8 cellular contexts compared by ENCODE assay signal in genomic region chr11:14908214-14908880, GRCh38. TPM values are rescaled to one million over a fixed set of nuclear protein-coding genes. Genes with fewer than 3 reads are reported as not detected.
DNase-seq lines count a peak whose midpoint lies in the region; ATAC-seq and TF ChIP-seq lines count a peak whose summit lies in the region.

No MANE protein-coding gene starts in this region.

- H3K27me3 Mint-ChIP-seq in activated T-cell treated with anti-CD3 and anti-CD28 coated beads, Interleukin-2, amount 50 U/mL, for 24 hours, result no peaks in the 10 kb centered on the region
- H3K27me3 Mint-ChIP-seq in activated T-helper 1 cell treated with anti-CD3 and anti-CD28 coated beads, Interleukin-12 subunit alpha, Interleukin-12 subunit beta, Interleukin-2, Interleukin-4 antibody, amounts not matched to agents 30 ng/mL and 10 ng/mL and 1 ng/mL, durations not matched to agents 14 hours and 24 hours and 36 hours (ENCODE audit: insufficient read depth), result no peaks in the 10 kb centered on the region

- no peaks in the 10 kb centered on the region for H3K9me3 ChIP-seq in right atrium auricular region

- peaks cover 0 to 21% of the 10 kb centered on the region in 2 donors for H3K4me1 ChIP-seq in right atrium auricular region

- no peaks in the 10 kb centered on the region for H3K36me3 ChIP-seq in right atrium auricular region

- ATAC-seq in HG02759 (IDR thresholded peaks at IDR 0.05; ENCODE audit: unreplicated experiment) (peak; percentile 17), GM19328 (IDR thresholded peaks at IDR 0.05; ENCODE audit: unreplicated experiment) (no peak)

- no peak overlapping the region for H3K4me3 Mint-ChIP-seq in activated T-cell treated with anti-CD3 and anti-CD28 coated beads, Interleukin-2, amount 50 U/mL, for 24 hours
- peak overlapping the region; percentile 38 for H3K4me3 Mint-ChIP-seq in activated T-helper 1 cell treated with anti-CD3 and anti-CD28 coated beads, Interleukin-12 subunit alpha, Interleukin-12 subunit beta, Interleukin-2, Interleukin-4 antibody, amounts not matched to agents 30 ng/mL and 10 ng/mL and 1 ng/mL, durations not matched to agents 14 hours and 24 hours and 36 hours

- peaks cover 47% of the 10 kb centered on the region for H3K4me1 Mint-ChIP-seq in activated T-cell treated with anti-CD3 and anti-CD28 coated beads, Interleukin-2, amount 50 U/mL, for 24 hours (ENCODE audit: low read depth)
- H3K4me1 Mint-ChIP-seq in activated T-helper 1 cell treated with anti-CD3 and anti-CD28 coated beads, Interleukin-12 subunit alpha, Interleukin-12 subunit beta, Interleukin-2, Interleukin-4 antibody, amounts not matched to agents 30 ng/mL and 10 ng/mL and 1 ng/mL, durations not matched to agents 14 hours and 24 hours and 36 hours (ENCODE audit: low read depth), result peaks cover 57% of the 10 kb centered on the region

- intact Hi-C loops in activated T-helper 1 cell treated with anti-CD3 and anti-CD28 coated beads, Interleukin-12 subunit alpha, Interleukin-12 subunit beta, Interleukin-2, Interleukin-4 antibody, amounts not matched to agents 30 ng/mL and 10 ng/mL and 1 ng/mL, durations not matched to agents 14 hours and 24 hours and 36 hours (cut with micrococcal nuclease), result loop anchor here (1.0 to 10.0 kb wide), 7 partner anchors 62 to 1444 kb away; partner anchors contain the start of gene BTBD10

- H3K27ac Mint-ChIP-seq in activated T-cell treated with anti-CD3 and anti-CD28 coated beads, Interleukin-2, amount 50 U/mL, for 24 hours, result no peak overlapping the region
- H3K27ac Mint-ChIP-seq in activated T-helper 1 cell treated with anti-CD3 and anti-CD28 coated beads, Interleukin-12 subunit alpha, Interleukin-12 subunit beta, Interleukin-2, Interleukin-4 antibody, amounts not matched to agents 30 ng/mL and 10 ng/mL and 1 ng/mL, durations not matched to agents 14 hours and 24 hours and 36 hours, result peak overlapping the region; percentile 20

- H3K4me3 ChIP-seq in right atrium auricular region, result no peak overlapping the region

- H3K36me3 Mint-ChIP-seq in activated T-cell treated with anti-CD3 and anti-CD28 coated beads, Interleukin-2, amount 50 U/mL, for 24 hours (ENCODE audit: low read depth), result no peaks in the 10 kb centered on the region
- peaks cover 3% of the 10 kb centered on the region for H3K36me3 Mint-ChIP-seq in activated T-helper 1 cell treated with anti-CD3 and anti-CD28 coated beads, Interleukin-12 subunit alpha, Interleukin-12 subunit beta, Interleukin-2, Interleukin-4 antibody, amounts not matched to agents 30 ng/mL and 10 ng/mL and 1 ng/mL, durations not matched to agents 14 hours and 24 hours and 36 hours (ENCODE audit: low read depth)

- H3K27me3 ChIP-seq in right atrium auricular region, result no peaks in the 10 kb centered on the region

- DNase-seq in activated T-cell treated with anti-CD3 and anti-CD28 coated beads, Interleukin-2, amount 50 U/mL, for 48 hours, result peak; percentile 30 to 44
- DNase-seq in activated T-cell treated with anti-CD3 and anti-CD28 coated beads, Interleukin-2, amount 50 U/mL, for 24 hours, result no peak
- peak; percentile 79 for DNase-seq in NCI-H345 treated with DMSO at 0.1 percent for 48 hours (lab: John Stamatoyannopoulos, UW; ENCODE audit: unreplicated experiment)
- DNase-seq in activated T-helper 1 cell treated with anti-CD3 and anti-CD28 coated beads, Interleukin-12 subunit alpha, Interleukin-12 subunit beta, Interleukin-2, Interleukin-4 antibody, amounts not matched to agents 30 ng/mL and 10 ng/mL and 1 ng/mL, durations not matched to agents 14 hours and 24 hours and 36 hours (ENCODE audit: low spot score), result no peak
- DNase-seq in right atrium auricular region (ENCODE audit: low spot score), result no peak
- peak; percentile 10 for DNase-seq in stimulated activated CD4-positive, alpha-beta T cell treated with anti-CD3 and anti-CD28 coated beads, Interleukin-4, amount 100 ng/mL, for 1 hour

- H3K27ac ChIP-seq in right atrium auricular region, result no peak overlapping the region

- no peaks in the 10 kb centered on the region for H3K9me3 Mint-ChIP-seq in activated T-cell treated with anti-CD3 and anti-CD28 coated beads, Interleukin-2, amount 50 U/mL, for 24 hours
- H3K9me3 Mint-ChIP-seq in activated T-helper 1 cell treated with anti-CD3 and anti-CD28 coated beads, Interleukin-12 subunit alpha, Interleukin-12 subunit beta, Interleukin-2, Interleukin-4 antibody, amounts not matched to agents 30 ng/mL and 10 ng/mL and 1 ng/mL, durations not matched to agents 14 hours and 24 hours and 36 hours, result no peaks in the 10 kb centered on the region

- peak; percentile 11 to 62 for TF ChIP-seq CTCF in right atrium auricular region (IDR thresholded peaks at IDR 0.05)

RNA-seq across cellular contexts. Expression of gene CYP2R1, which starts 16.3 kb away (rescaled TPM):
- total RNA-seq in activated T-helper 1 cell treated with anti-CD3 and anti-CD28 coated beads, Interleukin-12 subunit alpha, Interleukin-12 subunit beta, Interleukin-2, Interleukin-4 antibody, amounts not matched to agents 30 ng/mL and 10 ng/mL and 1 ng/mL, durations not matched to agents 14 hours and 24 hours and 36 hours, result 13.7 and 14.3 TPM in 2 replicates
- 1 to 10 TPM; 7.6 to 9.3 TPM for total RNA-seq in right atrium auricular region

Comparison
In these comparisons a context has a peak if more than half of its experiments do, and no peak if none do; other contexts are left out.
1. DNase-seq: peak in activated T-cell treated with anti-CD3 and anti-CD28 coated beads, Interleukin-2, amount 50 U/mL, for 48 hours (2 of 2), NCI-H345 treated with DMSO at 0.1 percent for 48 hours (single experiment) and stimulated activated CD4-positive, alpha-beta T cell treated with anti-CD3 and anti-CD28 coated beads, Interleukin-4, amount 100 ng/mL, for 1 hour (single experiment); none in activated T-cell treated with anti-CD3 and anti-CD28 coated beads, Interleukin-2, amount 50 U/mL, for 24 hours (single experiment), activated T-helper 1 cell treated with anti-CD3 and anti-CD28 coated beads, Interleukin-12 subunit alpha, Interleukin-12 subunit beta, Interleukin-2, Interleukin-4 antibody, amounts not matched to agents 30 ng/mL and 10 ng/mL and 1 ng/mL, durations not matched to agents 14 hours and 24 hours and 36 hours (single experiment) and right atrium auricular region (single experiment).